ENCODE assay signal across 20 cellular contexts in genomic region chr1:24185056-24185455, GRCh38. TPM values are rescaled to one million over a fixed set of nuclear protein-coding genes. Genes with fewer than 3 reads are reported as not detected.
DNase-seq lines count a peak whose midpoint lies in the region; TF ChIP-seq lines count a peak whose summit lies in the region.
"Had no signal": no experiment of that assay in that cellular context is flagged by ENCODE, and none has a peak within 500 bp of the region (broad histone marks: within the 10 kb centered on the region; RNA-seq: fewer than 3 reads in every experiment).

No MANE protein-coding gene starts in this region.

- no peak overlapping the region for H2AFZ ChIP-seq in OCI-LY1 (ENCODE audit: low read length)
- no peak overlapping the region for H2AFZ ChIP-seq in hepatocyte
- H2AFZ ChIP-seq: GM23338 had no signal

- no peaks in the 10 kb centered on the region for H3K9me3 ChIP-seq in OCI-LY1 (ENCODE audit: low read length)
- no peaks in the 10 kb centered on the region for H3K9me3 ChIP-seq in hepatocyte (ENCODE audit: low read depth)
- H3K9me3 ChIP-seq in MG63, result no peaks in the 10 kb centered on the region
- H3K9me3 ChIP-seq: Caco-2 had no signal

- peaks cover 77% of the 10 kb centered on the region for H3K4me1 ChIP-seq in OCI-LY1 (ENCODE audit: insufficient read depth, low read length, severe bottlenecking)
- no peaks in the 10 kb centered on the region for H3K4me1 ChIP-seq in hepatocyte (ENCODE audit: insufficient read depth)

- H3K9me2 ChIP-seq in OCI-LY1 (ENCODE audit: low read depth, low read length) (no peaks in the 10 kb centered on the region), hepatocyte (replicated peaks; ENCODE audit: insufficient read depth) (no peaks in the 10 kb centered on the region)

- H3K27ac ChIP-seq in OCI-LY1 (ENCODE audit: low read depth, low read length, poor library complexity, severe bottlenecking) (peak overlapping the region; percentile 99), hepatocyte (peak overlapping the region; percentile 94)
- H3K27ac ChIP-seq: SK-N-MC had no signal

- H3K4me3 ChIP-seq in GM06990 (replicated peaks; ENCODE audit: low read depth, low read length) (peak overlapping the region; percentile 4; the same call in 1 of the 2 replicates), OCI-LY1 (ENCODE audit: low read depth, low read length, poor library complexity, severe bottlenecking) (peak overlapping the region; percentile 88), hepatocyte (no peak overlapping the region), MG63 (no peak overlapping the region)
- H3K4me3 ChIP-seq: GM23338, SK-N-MC had no signal

- DNase-seq in GM06990 (ENCODE audit: extremely low read depth, insufficient read length), result no peak
- DNase-seq in hepatocyte (ENCODE audit: low spot score), result no peak
- no peak for DNase-seq in MG63
- DNase-seq in activated effector memory CD4-positive, alpha-beta T cell treated with Interleukin-2 at 50 U/mL for 16 hours, result no peak
- DNase-seq in activated CD4-positive, alpha-beta T cell treated with anti-CD3 and anti-CD28 coated beads, Interleukin-2, amount 50 U/mL, for 1 hour, result no peak
- DNase-seq in SIG-M5 treated with dmso at 0.1 percent for 504 hours (lab: John Stamatoyannopoulos, UW; ENCODE audit: unreplicated experiment), result no peak
- DNase-seq: AML-193; Caco-2; CD4-positive, CD25-positive, alpha-beta regulatory T cell; GDM1; MV-4-11; NCI-H1694 treated with DMSO at 0.1 percent for 48 hours; NCI-H2107; NCI-H510A treated with DMSO at 0.1 percent for 48 hours; NCI-H82; Right ventricle myocardium superior had no signal

- H3K27me3 ChIP-seq in GM06990 (replicated peaks; ENCODE audit: control insufficient read depth, insufficient read depth, low read length), result no peaks in the 10 kb centered on the region
- no peaks in the 10 kb centered on the region for H3K27me3 ChIP-seq in OCI-LY1 (ENCODE audit: insufficient read depth, low read length)
- H3K27me3 ChIP-seq in hepatocyte, result no peaks in the 10 kb centered on the region
- H3K27me3 ChIP-seq in MG63, result no peaks in the 10 kb centered on the region

- no peaks in the 10 kb centered on the region for H4K20me1 ChIP-seq in OCI-LY1 (ENCODE audit: insufficient read depth, low read length)
- no peaks in the 10 kb centered on the region for H4K20me1 ChIP-seq in hepatocyte (ENCODE audit: insufficient read depth, poor library complexity, severe bottlenecking)

- H3K79me2 ChIP-seq in OCI-LY1 (ENCODE audit: insufficient read depth, low read length) (peaks cover 60% of the 10 kb centered on the region), hepatocyte (peaks cover 27% of the 10 kb centered on the region)

- WGBS in hepatocyte (ENCODE audit: low lambda C conversion rate, missing lambda C conversion rate), result 83% methylated on average over 4 of the region's 4 CpGs

- peak overlapping the region; percentile 89 for H3K4me2 ChIP-seq in OCI-LY1 (ENCODE audit: low read length)
- H3K4me2 ChIP-seq in hepatocyte, result no peak overlapping the region
- H3K4me2 ChIP-seq: GM23338 had no signal

- H3F3A ChIP-seq in OCI-LY1 (ENCODE audit: insufficient read depth, low read length), result peaks cover 4% of the 10 kb centered on the region; the same call in 1 of the 2 replicates

- no peak for TF ChIP-seq CTCF in GM06990 (IDR thresholded peaks at IDR 0.05; ENCODE audit: insufficient read depth, low read length, poor library complexity, severe bottlenecking)
- TF ChIP-seq CTCF in OCI-LY1 (IDR thresholded peaks at IDR 0.05; ENCODE audit: low read length), result no peak
- TF ChIP-seq CTCF in hepatocyte (IDR thresholded peaks at IDR 0.05; ENCODE audit: poor library complexity), result no peak

- H3K36me3 ChIP-seq in GM06990 (ENCODE audit: control insufficient read depth, insufficient read depth, low read length) (no peaks in the 10 kb centered on the region; the same call in none of the 2 replicates), OCI-LY1 (ENCODE audit: insufficient read depth, low read length) (peaks cover 41% of the 10 kb centered on the region; the same call in 1 of the 2 replicates), hepatocyte (replicated peaks; ENCODE audit: insufficient read depth, low read depth) (no peaks in the 10 kb centered on the region), MG63 (no peaks in the 10 kb centered on the region)

- H3K9ac ChIP-seq in OCI-LY1 (ENCODE audit: low read length), result peak overlapping the region; percentile 97

RNA-seq across cellular contexts. Expression of gene IFNLR1, which starts 2.0 kb away (rescaled TPM):
- total RNA-seq in hepatocyte, result 5.8 and 6.4 TPM in 2 replicates
- 3.6 and 7.5 TPM in 2 replicates for polyA plus RNA-seq in hepatocyte
- total RNA-seq in MG63 (2014; rRNA removed; shearing (Covaris generic); ENCODE audit: low replicate concordance), result 0.25 and 0.36 TPM in 2 replicates

RNA-seq across cellular contexts. Expression of gene IL22RA1, which starts 42.1 kb away (rescaled TPM):
- 4.7 and 6.1 TPM in 2 replicates for total RNA-seq in hepatocyte
- polyA plus RNA-seq in hepatocyte, result 3.5 and 8.2 TPM in 2 replicates
- total RNA-seq in MG63 (2014; rRNA removed; shearing (Covaris generic); ENCODE audit: low replicate concordance), result 0.86 TPM in 1 of 2 replicates, not detected in the other
- total RNA-seq: CD4-positive, CD25-positive, alpha-beta regulatory T cell; Daoy had no signal
- polyA plus RNA-seq: CD4-positive, CD25-positive, alpha-beta regulatory T cell had no signal

Comparison
In these comparisons a context has a peak if more than half of its experiments do, and no peak if none do; other contexts are left out.
1. H3K4me3 ChIP-seq: peak in GM06990 (single experiment) and OCI-LY1 (single experiment); none in hepatocyte (single experiment) and MG63 (single experiment).